ENCODE assay signal across 8 cellular contexts in the genomic region with DNA sequence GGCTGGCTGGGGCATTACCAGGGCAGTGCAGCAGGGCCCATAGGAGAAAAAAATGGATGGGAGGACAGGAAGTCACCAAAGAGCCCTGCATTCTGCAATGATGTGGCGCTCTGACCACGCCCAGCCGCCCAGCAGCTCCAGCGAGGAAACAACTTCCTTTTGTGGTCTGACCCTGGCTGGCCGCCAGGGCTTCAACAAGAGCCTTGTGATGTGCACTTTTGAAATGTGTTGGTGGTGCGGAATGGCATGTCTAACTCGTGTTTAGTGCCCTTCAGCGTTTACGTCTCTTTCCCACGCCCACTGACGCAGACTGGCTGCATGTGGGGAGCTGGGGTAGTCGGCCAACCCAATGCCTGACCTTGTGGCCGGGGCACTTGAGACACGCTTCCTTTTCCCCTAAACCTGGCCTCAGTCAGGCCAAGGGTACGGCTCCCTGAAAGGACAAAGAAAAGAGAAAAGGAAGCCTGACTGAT.
A peak's percentile ranks its signal among the peaks of the same experiment; 100 is the strongest.
DNase-seq lines count a peak whose midpoint lies in the region; ATAC-seq and TF ChIP-seq lines count a peak whose summit lies in the region.

No MANE protein-coding gene starts in this region.

- peak overlapping the region; percentile 25 for H4K91ac ChIP-seq in mesenchymal stem cell (ENCODE audit: low read length)

- peaks cover 5% of the 10 kb centered on the region for H3K9me3 ChIP-seq in mesenchymal stem cell (ENCODE audit: control insufficient read depth, low read length)

- peak overlapping the region in 1 of 2 experiments; percentile 49 for H2BK12ac ChIP-seq in mesenchymal stem cell (ENCODE audit: low read length in 2 of 2)

- H3K27ac ChIP-seq in coronary artery (peak overlapping the region in 1 of 2 donors; percentile 38), mesenchymal stem cell (ENCODE audit: low read length, poor library complexity, severe bottlenecking) (peak overlapping the region; percentile 30)

- H3K36me3 Mint-ChIP-seq in activated CD4-positive, alpha-beta T cell treated with anti-CD3 and anti-CD28 coated beads, Interleukin-2, amount 10 ng/mL, durations not matched to agents 7 days and 5 days (ENCODE audit: low read depth): no peaks in the 10 kb centered on the region

- DNase-seq in GM13976 (ENCODE audit: low spot score) (peak; percentile 70), NCI-H2029 (lab: John Stamatoyannopoulos, UW) (peak; percentile 98), coronary artery (ENCODE audit: low spot score) (peak; percentile 77), mesenchymal stem cell (peak; percentile 100), NCI-H2171 treated with DMSO at 0.1 percent for 48 hours (lab: John Stamatoyannopoulos, UW) (no peak)
- DNase-seq in activated CD4-positive, alpha-beta T cell treated with anti-CD3 and anti-CD28 coated beads, Interleukin-2, amount 10 ng/mL, durations not matched to agents 7 days and 5 days: peak; percentile 88
- DNase-seq in stimulated activated CD8-positive, alpha-beta memory T cell treated with anti-CD3 and anti-CD28 coated beads, Interleukin-2, amount 100 ng/mL, for 48 hours (ENCODE audit: low read depth in 2 of 2): peak; percentile 66 to 75

- no peak overlapping the region for H3K4me2 ChIP-seq in mesenchymal stem cell (ENCODE audit: low read length, poor library complexity, severe bottlenecking)

- no peak overlapping the region for H2AK5ac ChIP-seq in mesenchymal stem cell (ENCODE audit: low read length, severe bottlenecking)

- no peak overlapping the region for H2BK5ac ChIP-seq in mesenchymal stem cell (ENCODE audit: low read depth, low read length, poor library complexity, severe bottlenecking)

- in situ Hi-C loops in GM13976 (cut with MboI; ENCODE audit: low sequenced_read_pairs, unreplicated experiment): no loop called here

- H3K14ac ChIP-seq in mesenchymal stem cell (ENCODE audit: low read length in 2 of 2): no peak overlapping the region

- H2BK120ac ChIP-seq in mesenchymal stem cell (ENCODE audit: low read depth, low read length): no peak overlapping the region

- H3K4me3 ChIP-seq in coronary artery (no peak overlapping the region), mesenchymal stem cell (ENCODE audit: insufficient read depth in 1 of 2, low read depth in 1 of 2, low read length in 2 of 2) (no peak overlapping the region)

- TF ChIP-seq CTCF in GM13976 (IDR thresholded peaks at IDR 0.05; ENCODE audit: borderline replicate concordance, control extremely low read depth, extremely low read depth, insufficient read depth, missing control alignments) (no peak), coronary artery (IDR thresholded peaks at IDR 0.05) (no peak)

- CTCF ChIA-PET in activated CD4-positive, alpha-beta T cell treated with anti-CD3 and anti-CD28 coated beads, Interleukin-2, amount 10 ng/mL, durations not matched to agents 7 days and 5 days (lab: Charles Lee): interaction anchor here (0.8 to 1.0 kb wide), 2 partner anchors 9 to 18 kb away, joined by 3 to 5 read pairs; no protein-coding TSS in a partner anchor

- H3K9ac ChIP-seq in mesenchymal stem cell (ENCODE audit: low read length): no peak overlapping the region

- peaks cover 0 to 6% of the 10 kb centered on the region in 2 experiments for H3K27me3 ChIP-seq in mesenchymal stem cell (ENCODE audit: control insufficient read depth in 1 of 2, insufficient read depth in 1 of 2, low read length in 2 of 2)

- H3K4me3 Mint-ChIP-seq in activated CD4-positive, alpha-beta T cell treated with anti-CD3 and anti-CD28 coated beads, Interleukin-2, amount 10 ng/mL, durations not matched to agents 7 days and 5 days: peak overlapping the region; percentile 24

- H3K27me3 Mint-ChIP-seq in activated CD4-positive, alpha-beta T cell treated with anti-CD3 and anti-CD28 coated beads, Interleukin-2, amount 10 ng/mL, durations not matched to agents 7 days and 5 days: no peaks in the 10 kb centered on the region

- H4K8ac ChIP-seq in mesenchymal stem cell (ENCODE audit: low read length): peak overlapping the region; percentile 66

- H3K4me1 Mint-ChIP-seq in activated CD4-positive, alpha-beta T cell treated with anti-CD3 and anti-CD28 coated beads, Interleukin-2, amount 10 ng/mL, durations not matched to agents 7 days and 5 days: peaks cover 31% of the 10 kb centered on the region

- no peaks in the 10 kb centered on the region for H3K9me3 Mint-ChIP-seq in activated CD4-positive, alpha-beta T cell treated with anti-CD3 and anti-CD28 coated beads, Interleukin-2, amount 10 ng/mL, durations not matched to agents 7 days and 5 days

- WGBS in mesenchymal stem cell: 6% methylated on average over 15 of the region's 15 CpGs

- no peak overlapping the region for H3K23ac ChIP-seq in mesenchymal stem cell (ENCODE audit: low read length in 2 of 2)

- H3K36me3 ChIP-seq in mesenchymal stem cell (ENCODE audit: control insufficient read depth in 1 of 2, insufficient read depth in 2 of 2, low read depth in 1 of 2, low read length in 2 of 2): no peaks in the 10 kb centered on the region

- POLR2A ChIA-PET in activated CD4-positive, alpha-beta T cell treated with anti-CD3 and anti-CD28 coated beads, Interleukin-2, amount 10 ng/mL, durations not matched to agents 7 days and 5 days (lab: Charles Lee): no interaction called here

- H2AFZ ChIP-seq in mesenchymal stem cell (ENCODE audit: low read depth, low read length): peak overlapping the region; percentile 21

- H3K4me1 ChIP-seq in mesenchymal stem cell (ENCODE audit: control insufficient read depth, insufficient read depth, low read depth, low read length): peaks cover 12% of the 10 kb centered on the region

- peak overlapping the region in 1 of 2 experiments; percentile 3 for H3K4ac ChIP-seq in mesenchymal stem cell (ENCODE audit: low read depth in 1 of 2, low read length in 2 of 2)

- no peaks in the 10 kb centered on the region for H3K79me1 ChIP-seq in mesenchymal stem cell (replicated peaks; ENCODE audit: low read length, poor library complexity, severe bottlenecking)

- peak; percentile 92 for ATAC-seq in HG02678 (IDR thresholded peaks at IDR 0.05; ENCODE audit: unreplicated experiment)

- H3K18ac ChIP-seq in mesenchymal stem cell (ENCODE audit: low read depth in 1 of 2, low read length in 2 of 2): peak overlapping the region; percentile 4 to 77

- H3K27ac Mint-ChIP-seq in activated CD4-positive, alpha-beta T cell treated with anti-CD3 and anti-CD28 coated beads, Interleukin-2, amount 10 ng/mL, durations not matched to agents 7 days and 5 days: peak overlapping the region; percentile 87

- H2BK15ac ChIP-seq in mesenchymal stem cell (ENCODE audit: low read depth, poor library complexity, severe bottlenecking): peak overlapping the region; percentile 86
